In the genomic region with DNA sequence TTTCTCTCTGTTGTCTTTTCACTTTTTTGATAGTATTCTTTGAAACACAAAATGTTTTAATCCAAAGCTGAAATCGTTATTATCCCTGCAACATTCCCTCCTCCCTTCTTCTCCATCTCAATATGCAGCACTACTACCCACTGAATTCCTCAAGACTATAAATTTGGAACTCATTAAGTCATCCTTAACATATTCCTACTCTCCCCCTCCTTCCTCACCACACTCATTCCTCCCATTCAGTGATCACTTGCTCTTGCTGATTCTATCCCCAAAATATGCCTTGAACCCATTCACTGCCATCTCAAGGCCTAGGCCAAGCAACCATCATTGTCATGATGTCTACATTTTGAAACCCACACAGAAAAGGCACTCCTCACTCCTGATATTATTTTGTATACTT, we compare ENCODE assay signal across 19 cellular contexts. TPM values are rescaled to one million over a fixed set of nuclear protein-coding genes. Genes with fewer than 3 reads are reported as not detected.
DNase-seq lines count a peak whose midpoint lies in the region; ATAC-seq and TF ChIP-seq lines count a peak whose summit lies in the region.
"Had no signal": no experiment of that assay in that cellular context is flagged by ENCODE, and none has a peak within 500 bp of the region (broad histone marks: within the 10 kb centered on the region; RNA-seq: fewer than 3 reads in every experiment).

No MANE protein-coding gene starts in this region.

- no peaks in the 10 kb centered on the region for H3K9me3 ChIP-seq in GM23248 (ENCODE audit: low read depth)
- H3K9me3 ChIP-seq in SU-DHL-6 (ENCODE audit: insufficient read depth, low read length): no peaks in the 10 kb centered on the region
- no peaks in the 10 kb centered on the region for H3K9me3 ChIP-seq in thoracic aorta
- H3K9me3 ChIP-seq: colonic mucosa, testis had no signal

- H3K4me1 ChIP-seq in GM23248 (ENCODE audit: insufficient read depth) (peaks cover 34% of the 10 kb centered on the region), thoracic aorta (ENCODE audit: control insufficient read depth in 1 of 2, low read depth in 2 of 2) (peaks cover 21% of the 10 kb centered on the region in 2 donors)
- H3K4me1 ChIP-seq: colonic mucosa, testis had no signal

- TF ChIP-seq CTCF in SU-DHL-6 (IDR thresholded peaks at IDR 0.05; ENCODE audit: insufficient read depth, low read length, poor library complexity, severe bottlenecking): no peak
- TF ChIP-seq CTCF in thoracic aorta (IDR thresholded peaks at IDR 0.05): no peak

- H3K27me3 ChIP-seq in GM23248 (replicated peaks; ENCODE audit: insufficient read depth): no peaks in the 10 kb centered on the region
- no peaks in the 10 kb centered on the region for H3K27me3 ChIP-seq in SU-DHL-6 (ENCODE audit: low read length)
- H3K27me3 ChIP-seq in thoracic aorta (replicated peaks; ENCODE audit: insufficient read depth): no peaks in the 10 kb centered on the region
- H3K27me3 ChIP-seq: colonic mucosa, hepatocyte, testis had no signal

- in situ Hi-C loops in GM23248 (cut with MboI): no loop called here

- no peaks in the 10 kb centered on the region for H4K20me1 ChIP-seq in GM23248 (ENCODE audit: insufficient read depth)
- no peaks in the 10 kb centered on the region for H4K20me1 ChIP-seq in SU-DHL-6 (ENCODE audit: low read depth, low read length)

- no peak for ATAC-seq in thoracic aorta (ENCODE audit: insufficient number of reproducible peaks, low FRiP score, low read depth)
- ATAC-seq: CD8-positive, alpha-beta T cell; left ventricle myocardium superior had no signal

- H3K79me2 ChIP-seq in GM23248 (ENCODE audit: insufficient read depth) (peaks cover 27% of the 10 kb centered on the region), SU-DHL-6 (ENCODE audit: insufficient read depth, low read length) (peaks cover 25% of the 10 kb centered on the region)

- H3F3A ChIP-seq in GM23248 (ENCODE audit: insufficient read depth) (peaks cover 20% of the 10 kb centered on the region), SU-DHL-6 (ENCODE audit: insufficient read depth) (peaks cover 12% of the 10 kb centered on the region)

- H3K4me2 ChIP-seq in GM23248 (ENCODE audit: unreplicated experiment) (peak overlapping the region; percentile 90), SU-DHL-6 (ENCODE audit: low read depth, low read length, poor library complexity, severe bottlenecking) (peak overlapping the region; percentile 50)

- H3K9me2 ChIP-seq in GM23248 (ENCODE audit: insufficient read depth) (no peaks in the 10 kb centered on the region), SU-DHL-6 (replicated peaks; ENCODE audit: insufficient read depth, low read length) (no peaks in the 10 kb centered on the region)

- H2AFZ ChIP-seq in GM23248 (peak overlapping the region; percentile 92), SU-DHL-6 (ENCODE audit: low read depth, low read length, severe bottlenecking) (no peak overlapping the region)

- peak overlapping the region; percentile 96 for H3K9ac ChIP-seq in GM23248
- H3K9ac ChIP-seq in SU-DHL-6 (ENCODE audit: low read length): no peak overlapping the region

- WGBS in GM23248 (ENCODE audit: low coverage in 1 of 2, low lambda C conversion rate in 2 of 2, missing lambda C conversion rate in 2 of 2), 2 experiments: 0% methylated on average over 1 of the region's 1 CpG

- H3K36me3 ChIP-seq in GM23248 (ENCODE audit: low read depth) (no peaks in the 10 kb centered on the region), SU-DHL-6 (ENCODE audit: low read length) (no peaks in the 10 kb centered on the region), thoracic aorta (no peaks in the 10 kb centered on the region)
- H3K36me3 ChIP-seq: colonic mucosa had no signal

- H3K4me3 ChIP-seq in GM23248 (peak overlapping the region; percentile 90), SU-DHL-6 (ENCODE audit: insufficient read depth, low read length, poor library complexity, severe bottlenecking) (no peak overlapping the region), thoracic aorta (no peak overlapping the region)
- H3K4me3 ChIP-seq: colonic mucosa had no signal

- peak overlapping the region; percentile 94 for H3K27ac ChIP-seq in GM23248
- no peak overlapping the region for H3K27ac ChIP-seq in SU-DHL-6 (ENCODE audit: low read depth, low read length)
- peak overlapping the region; percentile 38 to 84 for H3K27ac ChIP-seq in thoracic aorta
- H3K27ac ChIP-seq: colonic mucosa had no signal

- DNase-seq in GM23248: peak; percentile 78
- peak; percentile 4 for DNase-seq in hepatic stellate cell (ENCODE audit: low spot score)
- DNase-seq in thoracic aorta (ENCODE audit: low spot score): no peak
- no peak for DNase-seq in SW 1271 (lab: John Stamatoyannopoulos, UW)
- no peak for DNase-seq in hippocampal formation (lab: John Stamatoyannopoulos, UW)
- no peak for DNase-seq in DMS79 treated with DMSO at 0.1 percent for 48 hours (lab: John Stamatoyannopoulos, UW)
- no peak for DNase-seq in stimulated activated naive CD4-positive, alpha-beta T cell (lab: John Stamatoyannopoulos, UW)
- DNase-seq: activated CD8-positive, alpha-beta memory T cell treated with anti-CD3 and anti-CD28 coated beads for 24 hours; CD8-positive, alpha-beta T cell; colonic mucosa; H7; left ventricle myocardium superior; naive B cell; NCI-H2029; NCI-H526 treated with DMSO at 0.1 percent for 48 hours; stimulated activated CD4-positive, alpha-beta T cell treated with anti-CD3 and anti-CD28 coated beads, Interleukin-1b, Interleukin-23, amount 100 ng/mL, for 48 hours; testis had no signal

RNA-seq across cellular contexts. Expression of a gene that starts 2.4 kb away (rescaled TPM):
- 19.1 and 26.9 TPM in 2 replicates for total RNA-seq in GM23248 (2014; rRNA removed; shearing (Covaris generic))
- polyA plus RNA-seq in GM23248 (2016; fragmentation: Nextera tagmentation; extraction: Ambion mirVana): 15.9 and 20.1 TPM in 2 replicates
- total RNA-seq in thoracic aorta: 10 to 100 TPM; 28.4 to 53.5 TPM

Comparison
In these comparisons a context has a peak if more than half of its experiments do, and no peak if none do; other contexts are left out.
1. DNase-seq: peak in GM23248 (single experiment) and hepatic stellate cell (single experiment); none in thoracic aorta (single experiment), SW 1271 (0 of 2), hippocampal formation (0 of 2), DMS79 treated with DMSO at 0.1 percent for 48 hours (single experiment) and stimulated activated naive CD4-positive, alpha-beta T cell (0 of 6).